In the genomic region with DNA sequence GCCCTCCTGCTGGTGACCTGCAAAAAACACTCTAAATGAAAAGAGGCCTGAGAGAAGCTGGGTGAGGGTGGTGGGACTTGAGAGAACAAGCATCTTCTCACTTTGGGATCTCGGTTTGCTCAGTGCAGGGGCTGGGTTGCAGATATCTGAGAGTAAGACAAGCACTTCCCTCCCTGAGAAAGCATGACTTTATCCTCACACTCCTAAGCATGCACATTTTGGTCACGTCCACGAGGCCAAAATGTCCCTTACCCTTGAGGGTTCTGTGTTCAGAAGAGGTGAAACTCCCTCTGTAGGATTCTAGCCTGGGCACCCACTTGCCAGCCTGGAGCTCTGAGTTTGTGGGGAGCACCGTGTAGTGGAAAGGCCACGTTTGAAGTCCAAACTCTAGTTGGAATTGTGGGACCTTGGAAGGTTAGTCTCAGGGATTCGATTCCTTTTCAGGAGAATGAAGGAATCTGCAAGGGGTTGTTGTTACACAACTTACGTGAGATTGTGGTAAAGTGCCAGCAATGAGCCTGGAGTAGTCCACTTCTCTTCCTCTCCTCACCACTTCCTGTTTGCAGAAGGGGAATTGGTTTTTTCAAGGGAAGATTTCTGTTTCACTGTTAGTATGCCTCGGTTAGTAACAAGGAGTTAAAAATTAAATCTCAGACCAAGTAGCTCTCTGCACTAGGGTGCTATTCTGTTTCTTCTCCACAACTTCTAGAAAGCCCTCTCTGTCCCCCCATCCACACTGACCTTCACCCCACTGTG, we compare ENCODE assay signal across 10 cellular contexts. TPM values are rescaled to one million over a fixed set of nuclear protein-coding genes. Genes with fewer than 3 reads are reported as not detected.
DNase-seq lines count a peak whose midpoint lies in the region; ATAC-seq and TF ChIP-seq lines count a peak whose summit lies in the region.
"Had no signal": no experiment of that assay in that cellular context is flagged by ENCODE, and none has a peak within 500 bp of the region (broad histone marks: within the 10 kb centered on the region; RNA-seq: fewer than 3 reads in every experiment).

No MANE protein-coding gene starts in this region.

- intact Hi-C loops in colonic mucosa (cut with DNase I) (no loop called here), psoas muscle (cut with DNase I) (no loop called here)

- TF ChIP-seq CTCF in colonic mucosa (IDR thresholded peaks at IDR 0.05) (no peak), psoas muscle (IDR thresholded peaks at IDR 0.05) (no peak), GM13976 (IDR thresholded peaks at IDR 0.05; ENCODE audit: borderline replicate concordance, control extremely low read depth, extremely low read depth, insufficient read depth, missing control alignments) (no peak)

- in situ Hi-C loops in GM13976 (cut with MboI; ENCODE audit: low sequenced_read_pairs, unreplicated experiment) = no loop called here

- DNase-seq in AG20443 (ENCODE audit: low spot score) = peak; percentile 40
- DNase-seq in Kasumi-1 (lab: John Stamatoyannopoulos, UW) = peak; percentile 73 to 76
- DNase-seq in colonic mucosa = peak; percentile 18
- DNase-seq in stimulated activated CD4-positive, alpha-beta T cell treated with anti-CD3 and anti-CD28 coated beads, Interleukin-4, amount 100 ng/mL, for 24 hours = no peak
- no peak for DNase-seq in NCI-H345 (lab: John Stamatoyannopoulos, UW)
- no peak for DNase-seq in psoas muscle
- no peak for DNase-seq in GM13976 (ENCODE audit: low spot score)

- peak overlapping the region in 1 of 2 donors; percentile 35 for H3K9ac ChIP-seq in colonic mucosa (ENCODE audit: low read depth in 2 of 2, low read length in 2 of 2)

- ATAC-seq in GM18909 (IDR thresholded peaks at IDR 0.05; ENCODE audit: poor library complexity, unreplicated experiment) = peak; percentile 52
- no peak for ATAC-seq in psoas muscle

- WGBS in psoas muscle, 3 donors = 67 to 73% (median 71%) methylated on average over 8 of the region's 8 CpGs

- H3K27me3 ChIP-seq in colonic mucosa (no peaks in the 10 kb centered on the region), psoas muscle (ENCODE audit: insufficient read depth in 3 of 3, low read length in 2 of 3) (peaks cover 0 to 11% (median 0%) of the 10 kb centered on the region in 3 donors)
- H3K27me3 ChIP-seq: SJSA1 had no signal

- H3K4me3 ChIP-seq in colonic mucosa (no peak overlapping the region), psoas muscle (no peak overlapping the region)
- H3K4me3 ChIP-seq: SJSA1 had no signal

- peak overlapping the region; percentile 82 for H3K27ac ChIP-seq in colonic mucosa
- no peak overlapping the region for H3K27ac ChIP-seq in psoas muscle
- H3K27ac ChIP-seq: SJSA1 had no signal

- H3K9me3 ChIP-seq in colonic mucosa (no peaks in the 10 kb centered on the region), psoas muscle (no peaks in the 10 kb centered on the region)
- H3K9me3 ChIP-seq: SJSA1 had no signal

- H3K36me3 ChIP-seq in colonic mucosa = no peaks in the 10 kb centered on the region
- no peaks in the 10 kb centered on the region for H3K36me3 ChIP-seq in psoas muscle (ENCODE audit: insufficient read depth in 1 of 2, low read depth in 1 of 2)
- H3K36me3 ChIP-seq: SJSA1 had no signal

- H3K4me1 ChIP-seq in colonic mucosa (peaks cover 43% of the 10 kb centered on the region), psoas muscle (no peaks in the 10 kb centered on the region)
- H3K4me1 ChIP-seq: SJSA1 had no signal

RNA-seq across cellular contexts. Expression of a gene that starts 3.0 kb away (rescaled TPM):
- total RNA-seq in colonic mucosa (1 to 10 TPM in 1 of 2 donors, under 1 TPM in 1; 0.56 to 4.5 TPM), psoas muscle (not detected)
- polyA plus RNA-seq in psoas muscle = not detected
- total RNA-seq: SJSA1 had no signal

RNA-seq across cellular contexts. Expression of a gene that starts 21.0 kb away (rescaled TPM):
- total RNA-seq in colonic mucosa (over 10,000 TPM in 1 of 2 donors, 1,000 to 10,000 TPM in 1; 7,504 to 12,164 TPM), psoas muscle (under 1 TPM; 0.42 to 0.50 (median 0.49) TPM)
- polyA plus RNA-seq in psoas muscle = under 1 TPM; 0.06 to 0.64 (median 0.16) TPM
- total RNA-seq: SJSA1 had no signal

RNA-seq across cellular contexts. Expression of a gene that starts 45.5 kb away (rescaled TPM):
- 1 to 10 TPM; 2.3 to 2.7 TPM for total RNA-seq in colonic mucosa
- total RNA-seq in psoas muscle = 10 to 100 TPM in 2 of 4 donors, 1 to 10 TPM in 2; 2.3 to 29.5 (median 12.0) TPM
- polyA plus RNA-seq in psoas muscle = 1 to 10 TPM; 1.0 to 8.4 (median 2.2) TPM
- total RNA-seq: epithelial cell of proximal tubule had no signal

Comparison
In these comparisons a context has a peak if more than half of its experiments do, and no peak if none do; other contexts are left out.
1. DNase-seq: peak in AG20443 (single experiment), Kasumi-1 (2 of 2) and colonic mucosa (single experiment); none in stimulated activated CD4-positive, alpha-beta T cell treated with anti-CD3 and anti-CD28 coated beads, Interleukin-4, amount 100 ng/mL, for 24 hours (single experiment), NCI-H345 (single experiment), psoas muscle (0 of 2) and GM13976 (single experiment).
2. RNA of a gene that starts 21.0 kb away (total RNA-seq): 7,504 to 12,164 TPM in colonic mucosa; 0.42 to 0.50 TPM in psoas muscle; every median in the first group is over 1,000 times any median in the second.